8 cellular contexts compared by ENCODE assay signal in the genomic region with DNA sequence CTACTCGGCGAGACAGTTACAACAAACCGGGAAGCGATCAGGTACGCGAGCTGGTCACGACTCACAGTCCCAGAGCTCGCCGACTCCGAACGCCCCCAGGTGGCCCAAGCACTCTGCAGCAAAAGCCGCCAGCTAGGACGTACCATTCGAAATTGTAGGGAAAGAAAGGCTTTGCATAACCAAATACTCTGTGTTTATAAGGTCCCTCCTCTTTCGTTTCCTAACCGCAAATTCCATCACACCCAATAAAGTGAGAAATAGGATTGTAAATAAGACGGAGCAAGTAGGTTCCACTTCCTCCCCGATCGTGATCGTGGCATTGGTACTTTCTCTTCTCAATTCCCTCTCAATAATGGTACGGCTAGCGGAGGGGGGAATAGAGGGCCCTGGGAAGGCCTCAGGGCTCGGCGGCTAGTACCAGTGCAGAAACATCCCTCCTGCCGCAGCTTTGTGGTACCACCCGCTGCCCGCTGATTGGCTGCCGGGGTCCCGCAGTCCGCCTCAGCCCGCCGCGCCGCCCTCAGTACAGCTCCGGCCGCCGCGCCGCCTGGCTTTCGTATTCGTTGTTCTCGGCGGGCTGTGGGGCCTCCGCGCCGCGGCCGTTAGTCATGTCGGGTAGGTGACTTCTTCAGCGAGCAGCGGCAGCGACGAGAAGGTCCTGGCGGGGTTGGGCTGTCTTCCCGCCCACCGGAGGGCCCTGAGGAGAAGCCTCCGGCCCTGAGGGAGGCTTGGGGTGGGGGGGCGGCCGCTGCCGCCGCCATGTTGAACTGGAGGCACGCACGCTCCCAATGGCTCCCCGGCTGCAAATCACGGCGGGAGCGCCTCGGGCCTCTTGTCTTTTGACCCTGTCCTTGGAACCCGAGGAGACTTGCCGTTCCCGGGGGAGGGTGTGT. TPM values are rescaled to one million over a fixed set of nuclear protein-coding genes. Genes with fewer than 3 reads are reported as not detected.
DNase-seq lines count a peak whose midpoint lies in the region; ATAC-seq and TF ChIP-seq lines count a peak whose summit lies in the region.

A gene (plus strand): TSS at position 523 of the 893 bp plus-strand sequence. CDS start 86 bp downstream, at position 609.

- POLR2A ChIA-PET in RWPE1 (lab: Yijun Ruan, JAX; ENCODE audit: low non-redundant PET), result interaction anchor here (0.6 to 1.2 kb wide), 5 partner anchors 9 to 40 kb away, joined by 3 to 7 read pairs (median 4); no protein-coding TSS in a partner anchor

- TF ChIP-seq CTCF in LNCaP clone FGC (IDR thresholded peaks at IDR 0.05; ENCODE audit: control insufficient read depth, extremely low read depth, insufficient read depth) (peak; percentile 81), RWPE1 (conservative IDR thresholded peaks at IDR 0.05; ENCODE audit: low read depth) (peak; percentile 88)

- H3K4me3 ChIP-seq in LNCaP clone FGC (ENCODE audit: low read depth, low read length), result peak within 1 kb of the TSS; percentile 99

- peaks cover 34% of the 10 kb centered on the region for H3K4me1 Mint-ChIP-seq in activated T-helper 2 cell treated with anti-CD3 and anti-CD28 coated beads, Interferon-gamma antibody, Interleukin-2, Interleukin-4, amounts not matched to agents 10 μg/mL and 5 μg/mL and 100 μg/mL, durations not matched to agents 14 hours and 24 hours and 36 hours (ENCODE audit: low read depth)
- H3K4me1 Mint-ChIP-seq in natural killer cell treated with Interleukin-12 subunit alpha and Interleukin-12 subunit beta and Interleukin-15 and Interleukin-18, amount 100 ng/mL, for 72 hours (ENCODE audit: low read depth in 2 of 2), result peaks cover 44 to 59% of the 10 kb centered on the region in 2 donors

- DNase-seq in ELF-1 (ENCODE audit: low read depth, low spot score) (peak; percentile 98), H4 (ENCODE audit: low spot score) (peak; percentile 98), LNCaP clone FGC (ENCODE audit: low read depth) (peak; percentile 97), RWPE1 (ENCODE audit: low spot score) (peak; percentile 96), fibroblast of peridontal ligament (ENCODE audit: extremely low read depth) (peak; percentile 98)
- DNase-seq in activated T-helper 2 cell treated with anti-CD3 and anti-CD28 coated beads, Interferon-gamma antibody, Interleukin-2, Interleukin-4, amounts not matched to agents 10 μg/mL and 5 μg/mL and 100 μg/mL, durations not matched to agents 14 hours and 24 hours and 36 hours (ENCODE audit: low spot score), result peak; percentile 96
- peak; percentile 98 for DNase-seq in natural killer cell treated with Interleukin-12 subunit alpha and Interleukin-12 subunit beta and Interleukin-15 and Interleukin-18, amount 100 ng/mL, for 72 hours (ENCODE audit: low spot score)
- DNase-seq in stimulated activated naive CD8-positive, alpha-beta T cell treated with anti-CD3 and anti-CD28 coated beads, Interleukin-15, Interleukin-2, amounts not matched to agents 100 U/mL and 50 U/mL, for 24 hours, result peak; percentile 95

- CTCF ChIA-PET in RWPE1 (lab: Yijun Ruan, JAX), result interaction anchor here (0.5 to 2.9 kb wide), 9 partner anchors 13 to 62 kb away, joined by 3 to 54 read pairs (median 4); no protein-coding TSS in a partner anchor

- intact Hi-C loops in activated T-helper 2 cell treated with anti-CD3 and anti-CD28 coated beads, Interferon-gamma antibody, Interleukin-2, Interleukin-4, amounts not matched to agents 10 μg/mL and 5 μg/mL and 100 μg/mL, durations not matched to agents 14 hours and 24 hours and 36 hours (cut with micrococcal nuclease), result loop anchor here (1.0 to 5.0 kb wide), 2 partner anchors 45 to 222 kb away; a partner anchor contains a TSS

- peak within 1 kb of the TSS; percentile 97 for H3K27ac Mint-ChIP-seq in activated T-helper 2 cell treated with anti-CD3 and anti-CD28 coated beads, Interferon-gamma antibody, Interleukin-2, Interleukin-4, amounts not matched to agents 10 μg/mL and 5 μg/mL and 100 μg/mL, durations not matched to agents 14 hours and 24 hours and 36 hours
- H3K27ac Mint-ChIP-seq in natural killer cell treated with Interleukin-12 subunit alpha and Interleukin-12 subunit beta and Interleukin-15 and Interleukin-18, amount 100 ng/mL, for 72 hours, result peak within 1 kb of the TSS; percentile 94 to 95

- peak; percentile 99 for ATAC-seq in natural killer cell treated with Interleukin-12 subunit alpha and Interleukin-12 subunit beta and Interleukin-15 and Interleukin-18, amount 100 ng/mL, for 72 hours
- ATAC-seq in stimulated activated naive CD8-positive, alpha-beta T cell treated with anti-CD3 and anti-CD28 coated beads, Interleukin-15, Interleukin-2, amounts not matched to agents 100 U/mL and 50 U/mL, for 24 hours, result peak; percentile 95

- peaks cover 27% of the 10 kb centered on the region for H3K36me3 Mint-ChIP-seq in activated T-helper 2 cell treated with anti-CD3 and anti-CD28 coated beads, Interferon-gamma antibody, Interleukin-2, Interleukin-4, amounts not matched to agents 10 μg/mL and 5 μg/mL and 100 μg/mL, durations not matched to agents 14 hours and 24 hours and 36 hours (ENCODE audit: low read depth)
- H3K36me3 Mint-ChIP-seq in natural killer cell treated with Interleukin-12 subunit alpha and Interleukin-12 subunit beta and Interleukin-15 and Interleukin-18, amount 100 ng/mL, for 72 hours, result peaks cover 18% of the 10 kb centered on the region

- H3K9me3 Mint-ChIP-seq in activated T-helper 2 cell treated with anti-CD3 and anti-CD28 coated beads, Interferon-gamma antibody, Interleukin-2, Interleukin-4, amounts not matched to agents 10 μg/mL and 5 μg/mL and 100 μg/mL, durations not matched to agents 14 hours and 24 hours and 36 hours, result no peaks in the 10 kb centered on the region
- H3K9me3 Mint-ChIP-seq in natural killer cell treated with Interleukin-12 subunit alpha and Interleukin-12 subunit beta and Interleukin-15 and Interleukin-18, amount 100 ng/mL, for 72 hours, result no peaks in the 10 kb centered on the region

- peak within 1 kb of the TSS; percentile 91 for H3K4me3 Mint-ChIP-seq in activated T-helper 2 cell treated with anti-CD3 and anti-CD28 coated beads, Interferon-gamma antibody, Interleukin-2, Interleukin-4, amounts not matched to agents 10 μg/mL and 5 μg/mL and 100 μg/mL, durations not matched to agents 14 hours and 24 hours and 36 hours (ENCODE audit: low read depth)
- H3K4me3 Mint-ChIP-seq in natural killer cell treated with Interleukin-12 subunit alpha and Interleukin-12 subunit beta and Interleukin-15 and Interleukin-18, amount 100 ng/mL, for 72 hours, result peak within 1 kb of the TSS; percentile 95

- H3K27ac ChIP-seq in RWPE1, result peak within 1 kb of the TSS; percentile 93

- no peaks in the 10 kb centered on the region for H3K27me3 Mint-ChIP-seq in activated T-helper 2 cell treated with anti-CD3 and anti-CD28 coated beads, Interferon-gamma antibody, Interleukin-2, Interleukin-4, amounts not matched to agents 10 μg/mL and 5 μg/mL and 100 μg/mL, durations not matched to agents 14 hours and 24 hours and 36 hours (ENCODE audit: low read depth)
- no peaks in the 10 kb centered on the region for H3K27me3 Mint-ChIP-seq in natural killer cell treated with Interleukin-12 subunit alpha and Interleukin-12 subunit beta and Interleukin-15 and Interleukin-18, amount 100 ng/mL, for 72 hours

RNA-seq across cellular contexts. Expression of the gene that starts here (rescaled TPM):
- 17.8 and 19.8 TPM in 2 replicates for total RNA-seq in H4 (2014; rRNA removed; shearing (Covaris generic))
- total RNA-seq in activated T-helper 2 cell treated with anti-CD3 and anti-CD28 coated beads, Interferon-gamma antibody, Interleukin-2, Interleukin-4, amounts not matched to agents 10 μg/mL and 5 μg/mL and 100 μg/mL, durations not matched to agents 14 hours and 24 hours and 36 hours, result 315 and 321 TPM in 2 replicates
- total RNA-seq in natural killer cell treated with Interleukin-12 subunit alpha and Interleukin-12 subunit beta and Interleukin-15 and Interleukin-18, amount 100 ng/mL, for 72 hours, result 100 to 1,000 TPM; 235 to 249 TPM

Comparison
In these comparisons a context has a peak if more than half of its experiments do, and no peak if none do; other contexts are left out.
1. Peak in every context shown above with its lines: DNase-seq, ATAC-seq, H3K4me3 ChIP-seq and H3K27ac ChIP-seq.
2. RNA of the gene that starts here (total RNA-seq): 315 to 321 TPM in activated T-helper 2 cell treated with anti-CD3 and anti-CD28 coated beads, Interferon-gamma antibody, Interleukin-2, Interleukin-4, amounts not matched to agents 10 μg/mL and 5 μg/mL and 100 μg/mL, durations not matched to agents 14 hours and 24 hours and 36 hours and 235 to 249 TPM in natural killer cell treated with Interleukin-12 subunit alpha and Interleukin-12 subunit beta and Interleukin-15 and Interleukin-18, amount 100 ng/mL, for 72 hours; 17.8 to 19.8 TPM in H4; every median in the first group is over 10 times any median in the second.